Comparison of ENCODE assay signal across 1 cellular context in genomic region chr1:9845914-9846313, GRCh38.
TF ChIP-seq lines count a peak whose summit lies in the region.

No MANE protein-coding gene starts in this region.

TF ChIP-seq in GM23338, 12 proteins besides CTCF, POLR2A, EP300 and RAD21 (continued from another document):
- no peak for TF ChIP-seq ZNF462 (CRISPR knock-in tag; IDR thresholded peaks at IDR 0.05)
- TF ChIP-seq ZNF331 (CRISPR knock-in tag; IDR thresholded peaks at IDR 0.05; ENCODE audit: low read depth), result no peak
- no peak for TF ChIP-seq ETS1 (IDR thresholded peaks at IDR 0.05)
- no peak for TF ChIP-seq CREB1 (CRISPR knock-in tag; IDR thresholded peaks at IDR 0.05; ENCODE audit: low read depth)
- TF ChIP-seq POLR2AphosphoS5 (IDR thresholded peaks at IDR 0.05; ENCODE audit: low read depth), result no peak
- TF ChIP-seq NANOG (IDR thresholded peaks at IDR 0.05; ENCODE audit: borderline replicate concordance), result no peak
